Comparison of ENCODE assay signal across 8 cellular contexts in genomic region chr11:73779084-73779902, GRCh38. TPM values are rescaled to one million over a fixed set of nuclear protein-coding genes. Genes with fewer than 3 reads are reported as not detected.
DNase-seq lines count a peak whose midpoint lies in the region; ATAC-seq, FAIRE-seq and TF ChIP-seq lines count a peak whose summit lies in the region.

No MANE protein-coding gene starts in this region.

- FAIRE-seq in GM12892 (lab: Jason Lieb, UNC), result peak; percentile 99

- H3K4me1 ChIP-seq in trophoblast cell (ENCODE audit: control insufficient read depth in 1 of 2, insufficient read depth in 2 of 2, low read length in 2 of 2) (no peaks in the 10 kb centered on the region), transverse colon (peaks cover 4 to 10% (median 7%) of the 10 kb centered on the region in 4 donors)

- H3K36me3 ChIP-seq in trophoblast cell (ENCODE audit: control insufficient read depth in 1 of 2, insufficient read depth in 2 of 2, low read length in 2 of 2) (no peaks in the 10 kb centered on the region), transverse colon (no peaks in the 10 kb centered on the region)

- H2BK12ac ChIP-seq in trophoblast cell (ENCODE audit: low read length), result no peak overlapping the region

- peak overlapping the region; percentile 65 for H3K4me2 ChIP-seq in trophoblast cell (ENCODE audit: low read length)

- H4K12ac ChIP-seq in trophoblast cell (ENCODE audit: low read depth, low read length), result peak overlapping the region; percentile 84

- in situ Hi-C loops in transverse colon (cut with MboI; ENCODE audit: low pct_ligation_motif_present in 1 of 4, low pct_unique_long_range_greater_than_20kb in 1 of 4, low sequenced_read_pairs in 3 of 4), result no loop called here

- TF ChIP-seq CTCF in transverse colon (IDR thresholded peaks at IDR 0.05), result peak in 1 of 5 experiments; percentile 31

- H3K4ac ChIP-seq in trophoblast cell (ENCODE audit: low read depth, low read length), result peak overlapping the region; percentile 32

- H3K9me3 ChIP-seq in trophoblast cell (ENCODE audit: insufficient read depth, low read depth, low read length) (peaks cover 5% of the 10 kb centered on the region), transverse colon (no peaks in the 10 kb centered on the region)

- intact Hi-C loops in cardiac septum (cut with DNase I), result loop anchor here (1.0 to 2.0 kb wide), 2 partner anchors 18 to 98 kb away; partner anchors contain the start of genes COA4, PAAF1 and RAB6A
- intact Hi-C loops in transverse colon (cut with DNase I; ENCODE audit: low total_unique reads), result loop anchor here (1.0 kb wide), 1 partner anchor 18 kb away; the partner anchor contains the start of gene RAB6A

- peak; percentile 98 for ATAC-seq in HG02840 (IDR thresholded peaks at IDR 0.05; ENCODE audit: low FRiP score, unreplicated experiment)

- no peaks in the 10 kb centered on the region for H3K27me3 ChIP-seq in trophoblast cell (ENCODE audit: insufficient read depth, low read length)
- H3K27me3 ChIP-seq in transverse colon, result no peaks in the 10 kb centered on the region

- H4K91ac ChIP-seq in trophoblast cell (ENCODE audit: low read depth, low read length), result peak overlapping the region; percentile 90

- peaks cover 6% of the 10 kb centered on the region for H3K79me1 ChIP-seq in trophoblast cell (ENCODE audit: low read length)

- no peak overlapping the region for H2AK5ac ChIP-seq in trophoblast cell (ENCODE audit: low read length)

- peak overlapping the region; percentile 76 for H3K14ac ChIP-seq in trophoblast cell (ENCODE audit: low read length)

- H2BK5ac ChIP-seq in trophoblast cell (ENCODE audit: low read depth, low read length, poor library complexity), result peak overlapping the region; percentile 83

- peak overlapping the region; percentile 81 for H3K27ac ChIP-seq in adipose tissue (ENCODE audit: low read depth, low read length)
- peak overlapping the region; percentile 86 for H3K27ac ChIP-seq in trophoblast cell (ENCODE audit: low read depth, low read length)
- H3K27ac ChIP-seq in transverse colon, result peak overlapping the region; percentile 91 to 96 (median 95)

- peak overlapping the region; percentile 78 for H3K9ac ChIP-seq in trophoblast cell (ENCODE audit: low read length)

- peak overlapping the region; percentile 62 for H3K4me3 ChIP-seq in trophoblast cell (ENCODE audit: low read depth, low read length)
- H3K4me3 ChIP-seq in transverse colon, result peak overlapping the region; percentile 46 to 70 (median 58)

- H4K8ac ChIP-seq in trophoblast cell (ENCODE audit: low read depth, low read length), result peak overlapping the region; percentile 81

- WGBS in adipose tissue, 3 donors, result 0 to 1% (median 0%) methylated on average over 30 of the region's 30 CpGs
- WGBS in trophoblast cell (ENCODE audit: extremely low coverage, insufficient coverage, insufficient read length), result no CpG with 5 or more reads among the region's 30 CpGs
- 0 to 1% methylated on average over 8 to 18 of the region's 30 CpGs for WGBS in transverse colon (ENCODE audit: low coverage in 1 of 2), 2 donors

- peak overlapping the region; percentile 56 for H2BK120ac ChIP-seq in trophoblast cell (ENCODE audit: insufficient read depth, low read length, poor library complexity)

- DNase-seq in GM12892 (ENCODE audit: insufficient read length) (peak; percentile 93), NCI-H1436 (lab: John Stamatoyannopoulos, UW) (peak; percentile 99), SW480 (ENCODE audit: low spot score) (peak; percentile 100), cardiac septum (ENCODE audit: low spot score) (peak; percentile 99), trophoblast cell (peak; percentile 99), transverse colon (peak; percentile 98)

- peak overlapping the region; percentile 31 for H3K18ac ChIP-seq in trophoblast cell (ENCODE audit: low read length)

- H2AFZ ChIP-seq in trophoblast cell (ENCODE audit: insufficient read depth, low read length, poor library complexity), result peak overlapping the region; percentile 67

- TF ChIP-seq EP300 in transverse colon (IDR thresholded peaks at IDR 0.05; ENCODE audit: low read depth), result no peak

- TF ChIP-seq POLR2A in GM12892 (IDR thresholded peaks at IDR 0.05; ENCODE audit: low read depth, low read length) (peak; percentile 80), transverse colon (IDR thresholded peaks at IDR 0.05) (peak; percentile 65)

- H3K23ac ChIP-seq in trophoblast cell (ENCODE audit: low read length), result no peak overlapping the region

- H3K79me2 ChIP-seq in trophoblast cell (ENCODE audit: control insufficient read depth, insufficient read depth, low read length, poor library complexity), result no peaks in the 10 kb centered on the region

RNA-seq across cellular contexts. Expression of gene MRPL48, which starts 8.4 kb away (rescaled TPM):
- polyA plus RNA-seq in GM12892 (2012; ENCODE audit: missing spikeins), result 83.3 TPM
- 10 to 100 TPM; 18.0 to 42.7 (median 22.1) TPM for polyA plus RNA-seq in adipose tissue
- 30.8 TPM for total RNA-seq in cardiac septum
- polyA plus RNA-seq in trophoblast cell (2013), result 55.2 and 56.9 TPM in 2 replicates
- total RNA-seq in transverse colon, result 10 to 100 TPM in 3 of 4 donors, not detected in 1; 10.5 to 21.1 (median 21.0) TPM

RNA-seq across cellular contexts. Expression of gene RAB6A, which starts 18.4 kb away (rescaled TPM):
- polyA plus RNA-seq in GM12892 (2012; ENCODE audit: missing spikeins), result 43.3 TPM
- 10 to 100 TPM; 28.9 to 80.1 (median 48.1) TPM for polyA plus RNA-seq in adipose tissue
- total RNA-seq in cardiac septum, result 135 TPM
- polyA plus RNA-seq in trophoblast cell (2013), result 147 and 155 TPM in 2 replicates
- total RNA-seq in transverse colon, result 100 to 1,000 TPM in 3 of 4 donors, 10 to 100 TPM in 1; 49.0 to 232 (median 206) TPM

Comparison
In these comparisons a context has a peak if more than half of its experiments do, and no peak if none do; other contexts are left out.
1. Peak in every context shown above with its lines: DNase-seq, ATAC-seq, H3K4me3 ChIP-seq and H3K27ac ChIP-seq.